ENCODE assay signal across 40 cellular contexts in the genomic region with DNA sequence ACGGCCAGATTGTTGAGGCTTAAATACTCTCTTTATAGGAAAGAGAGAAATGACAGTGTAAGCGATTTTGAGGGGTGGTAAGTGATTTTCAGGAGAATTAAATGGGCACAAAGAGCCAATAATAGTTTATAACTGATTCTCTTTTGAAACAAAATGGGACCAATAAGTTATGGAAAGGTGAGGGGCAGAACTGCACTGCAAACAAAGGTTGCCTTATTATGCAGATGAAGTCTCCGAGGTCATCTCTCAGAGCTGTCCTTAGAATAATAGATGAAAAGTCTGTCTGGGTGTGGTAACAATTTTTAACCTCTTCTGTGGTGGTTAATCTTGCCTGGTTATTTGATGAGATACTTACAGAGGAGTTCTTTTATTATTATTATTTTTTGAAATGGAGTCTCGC. TPM values are rescaled to one million over a fixed set of nuclear protein-coding genes. Genes with fewer than 3 reads are reported as not detected.
"Had no signal": no experiment of that assay in that cellular context is flagged by ENCODE, and none has a peak within 500 bp of the region (broad histone marks: within the 10 kb centered on the region; RNA-seq: fewer than 3 reads in every experiment).

No MANE protein-coding gene starts in this region.

- H3K27me3 ChIP-seq: adrenal gland, ascending aorta, body of pancreas, brain microvascular endothelial cell, breast epithelium, cardiac muscle cell had no signal

- DNase-seq: activated effector memory CD4-positive, alpha-beta T cell treated with anti-CD3 and anti-CD28 coated beads, Interleukin-2, amount 50 U/mL, for 16 hours; activated effector memory CD4-positive, alpha-beta T cell treated with Interleukin-2 at 50 U/mL for 16 hours; activated gamma-delta T cell; activated gamma-delta T cell treated with Interleukin-2 at 50 U/mL for 16 hours; activated naive CD4-positive, alpha-beta T cell; activated naive CD4-positive, alpha-beta T cell treated with anti-CD3 and anti-CD28 coated beads for 36 hours; activated naive CD4-positive, alpha-beta T cell treated with anti-CD3 and anti-CD28 coated beads, Interleukin-2, amount 10 ng/mL, durations not matched to agents 7 days and 5 days; activated naive CD4-positive, alpha-beta T cell treated with anti-CD3 and anti-CD28 coated beads, Interleukin-2, amount 50 U/mL, for 16 hours; activated naive CD4-positive, alpha-beta T cell treated with Interleukin-2 at 50 U/mL for 16 hours; activated naive CD8-positive, alpha-beta T cell treated with anti-CD3 and anti-CD28 coated beads for 36 hours; activated naive CD8-positive, alpha-beta T cell treated with anti-CD3 and anti-CD28 coated beads, Interleukin-2, amount 10 ng/mL, durations not matched to agents 7 days and 5 days; activated naive CD8-positive, alpha-beta T cell treated with anti-CD3 and anti-CD28 coated beads, Interleukin-2, amount 50 U/mL, for 24 hours; activated T-cell treated with anti-CD3 and anti-CD28 coated beads, Interleukin-2, amount 50 U/mL, for 1 hour; activated T-cell treated with anti-CD3 and anti-CD28 coated beads, Interleukin-2, amount 50 U/mL, for 24 hours; activated T-cell treated with anti-CD3 and anti-CD28 coated beads, Interleukin-2, amount 50 U/mL, for 4 hours; activated T-cell treated with anti-CD3 and anti-CD28 coated beads, Interleukin-2, amount 50 U/mL, for 48 hours; activated T-cell treated with anti-CD3 and anti-CD28 coated beads, Interleukin-2, amount 50 U/mL, for 72 hours; adrenal gland; amniotic stem cell; amygdala; anterior cingulate cortex; aorta; body of pancreas; brain microvascular endothelial cell; caudate nucleus; central memory CD4-positive, alpha-beta T cell; cerebellar nuclear complex had no signal

- H3K4me1 Mint-ChIP-seq: activated naive CD4-positive, alpha-beta T cell treated with anti-CD3 and anti-CD28 coated beads, Interleukin-2, amount 10 ng/mL, durations not matched to agents 7 days and 5 days; activated T-helper 17 cell treated with anti-CD3 and anti-CD28 coated beads, Interleukin-2, amount 50 U/mL, for 72 hours had no signal

- H3K36me3 ChIP-seq: adrenal gland, ascending aorta, brain microvascular endothelial cell, breast epithelium, cardiac muscle cell had no signal

- H3K4me3 Mint-ChIP-seq: activated naive CD4-positive, alpha-beta T cell treated with anti-CD3 and anti-CD28 coated beads for 36 hours; activated naive CD4-positive, alpha-beta T cell treated with anti-CD3 and anti-CD28 coated beads, Interleukin-2, amount 10 ng/mL, durations not matched to agents 7 days and 5 days; activated naive CD4-positive, alpha-beta T cell treated with anti-CD3 and anti-CD28 coated beads, Interleukin-2, amount 50 U/mL, for 24 hours; activated naive CD8-positive, alpha-beta T cell; activated naive CD8-positive, alpha-beta T cell treated with anti-CD3 and anti-CD28 coated beads for 36 hours; activated naive CD8-positive, alpha-beta T cell treated with anti-CD3 and anti-CD28 coated beads, Interleukin-2, amount 10 ng/mL, durations not matched to agents 7 days and 5 days; activated naive CD8-positive, alpha-beta T cell treated with anti-CD3 and anti-CD28 coated beads, Interleukin-2, amount 50 U/mL, for 24 hours; activated T-cell treated with anti-CD3 and anti-CD28 coated beads, Interleukin-2, amount 50 U/mL, for 24 hours; activated T-cell treated with anti-CD3 and anti-CD28 coated beads, Interleukin-2, amount 50 U/mL, for 4 hours; activated T-cell treated with anti-CD3 and anti-CD28 coated beads, Interleukin-2, amount 50 U/mL, for 72 hours; activated T-helper 1 cell treated with anti-CD3 and anti-CD28 coated beads, Interleukin-12 subunit alpha, Interleukin-12 subunit beta, Interleukin-2, Interleukin-4 antibody, amounts not matched to agents 30 ng/mL and 10 ng/mL and 1 ng/mL, durations not matched to agents 14 hours and 24 hours and 36 hours; activated T-helper 17 cell treated with anti-CD3 and anti-CD28 coated beads, Interleukin-2, amount 50 U/mL, for 72 hours; brain; central memory CD8-positive, alpha-beta T cell had no signal

- H3K27ac Mint-ChIP-seq: activated naive CD4-positive, alpha-beta T cell treated with anti-CD3 and anti-CD28 coated beads for 36 hours; activated naive CD4-positive, alpha-beta T cell treated with anti-CD3 and anti-CD28 coated beads, Interleukin-2, amount 10 ng/mL, durations not matched to agents 7 days and 5 days; activated naive CD4-positive, alpha-beta T cell treated with anti-CD3 and anti-CD28 coated beads, Interleukin-2, amount 50 U/mL, for 24 hours; activated naive CD4-positive, alpha-beta T cell treated with anti-CD3 and anti-CD28 coated beads, Interleukin-2, amount 50 U/mL, for 72 hours; activated naive CD8-positive, alpha-beta T cell; activated naive CD8-positive, alpha-beta T cell treated with anti-CD3 and anti-CD28 coated beads for 36 hours; activated naive CD8-positive, alpha-beta T cell treated with anti-CD3 and anti-CD28 coated beads, Interleukin-2, amount 10 ng/mL, durations not matched to agents 7 days and 5 days; activated naive CD8-positive, alpha-beta T cell treated with anti-CD3 and anti-CD28 coated beads, Interleukin-2, amount 50 U/mL, for 24 hours; activated T-cell treated with anti-CD3 and anti-CD28 coated beads, Interleukin-2, amount 50 U/mL, for 24 hours; activated T-cell treated with anti-CD3 and anti-CD28 coated beads, Interleukin-2, amount 50 U/mL, for 72 hours; activated T-helper 1 cell treated with anti-CD3 and anti-CD28 coated beads, Interleukin-12 subunit alpha, Interleukin-12 subunit beta, Interleukin-2, Interleukin-4 antibody, amounts not matched to agents 30 ng/mL and 10 ng/mL and 1 ng/mL, durations not matched to agents 14 hours and 24 hours and 36 hours; activated T-helper 17 cell treated with anti-CD3 and anti-CD28 coated beads, Interleukin-2, amount 50 U/mL, for 72 hours; activated T-helper 2 cell treated with anti-CD3 and anti-CD28 coated beads, Interferon-gamma antibody, Interleukin-2, Interleukin-4, amounts not matched to agents 10 μg/mL and 5 μg/mL and 100 μg/mL, durations not matched to agents 14 hours and 24 hours and 36 hours; brain had no signal

- H3K9me3 ChIP-seq: adrenal gland, ascending aorta, body of pancreas, breast epithelium had no signal

- H3K27me3 Mint-ChIP-seq: activated naive CD8-positive, alpha-beta T cell; activated naive CD8-positive, alpha-beta T cell treated with anti-CD3 and anti-CD28 coated beads for 36 hours; activated naive CD8-positive, alpha-beta T cell treated with anti-CD3 and anti-CD28 coated beads, Interleukin-2, amount 50 U/mL, for 24 hours; activated T-cell treated with anti-CD3 and anti-CD28 coated beads, Interleukin-2, amount 50 U/mL, for 24 hours; brain; central memory CD8-positive, alpha-beta T cell had no signal

- H3K27ac ChIP-seq: adrenal gland, ascending aorta, body of pancreas, brain microvascular endothelial cell, breast epithelium, cardiac muscle cell had no signal

- H3K36me3 Mint-ChIP-seq: activated naive CD4-positive, alpha-beta T cell treated with anti-CD3 and anti-CD28 coated beads, Interleukin-2, amount 10 ng/mL, durations not matched to agents 7 days and 5 days had no signal

- H3K4me1 ChIP-seq: adrenal gland, ascending aorta, body of pancreas, breast epithelium had no signal

- H3K9me3 Mint-ChIP-seq: central memory CD8-positive, alpha-beta T cell had no signal

- H3K4me3 ChIP-seq: adrenal gland, ascending aorta, body of pancreas, breast epithelium, cardiac muscle cell had no signal

RNA-seq across cellular contexts. Expression of a gene that starts 14.7 kb away (rescaled TPM):
- total RNA-seq: ascending aorta, astrocyte, body of pancreas, cardiac muscle cell, chondrocyte had no signal
- polyA plus RNA-seq: aorta, cardiac muscle cell had no signal
